Comparison of ENCODE assay signal across 19 cellular contexts in the genomic region with DNA sequence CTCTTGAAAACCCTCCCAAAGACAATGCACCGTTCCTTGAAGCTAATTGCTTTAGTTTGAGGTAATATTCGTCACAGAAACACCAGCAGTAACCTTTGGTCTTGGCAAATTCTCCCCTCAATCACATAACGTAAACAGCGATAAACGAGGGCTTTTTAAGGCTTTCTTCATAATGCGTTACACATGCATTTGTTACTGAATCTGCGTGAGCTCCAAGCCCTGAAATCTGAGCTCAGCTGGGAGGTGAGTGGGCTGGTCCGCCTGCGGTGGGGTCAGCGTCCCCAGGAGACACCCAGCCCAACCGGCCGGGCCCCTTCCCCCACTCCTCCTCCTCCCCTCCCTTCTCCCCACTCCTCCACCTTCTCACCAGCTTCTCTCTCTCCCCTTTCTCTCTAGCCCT.
"Had no signal": no experiment of that assay in that cellular context is flagged by ENCODE, and none has a peak within 500 bp of the region (broad histone marks: within the 10 kb centered on the region; RNA-seq: fewer than 3 reads in every experiment).

No MANE protein-coding gene starts in this region.

- H3K27ac ChIP-seq: colonic mucosa, gastrocnemius medialis, parathyroid adenoma, sigmoid colon, thyroid gland had no signal

- H3K9me3 ChIP-seq: colonic mucosa, gastrocnemius medialis, sigmoid colon, thyroid gland had no signal

- H3K9me3 Mint-ChIP-seq: activated naive CD8-positive, alpha-beta T cell treated with anti-CD3 and anti-CD28 coated beads for 36 hours; activated T-helper 1 cell treated with anti-CD3 and anti-CD28 coated beads, Interleukin-12 subunit alpha, Interleukin-12 subunit beta, Interleukin-2, Interleukin-4 antibody, amounts not matched to agents 30 ng/mL and 10 ng/mL and 1 ng/mL, durations not matched to agents 14 hours and 24 hours and 36 hours; WTC11 had no signal

- H3K4me1 ChIP-seq: colonic mucosa, gastrocnemius medialis, parathyroid adenoma, thyroid gland had no signal

- DNase-seq: activated CD4-positive, alpha-beta T cell treated with anti-CD3 and anti-CD28 coated beads for 36 hours; activated CD4-positive, alpha-beta T cell treated with anti-CD3 and anti-CD28 coated beads, Interleukin-2, amount 50 U/mL, for 48 hours; activated naive CD8-positive, alpha-beta T cell treated with anti-CD3 and anti-CD28 coated beads for 36 hours; activated T-cell treated with anti-CD3 and anti-CD28 coated beads for 4 hours; amygdala; caudate nucleus; colonic mucosa; gastrocnemius medialis; mesenchymal stem cell; naive thymus-derived CD4-positive, alpha-beta T cell; sigmoid colon; stimulated activated CD4-positive, alpha-beta T cell treated with anti-CD3 and anti-CD28 coated beads, Interleukin-4, amount 100 ng/mL, for 4 hours; T-helper 2 cell; thyroid gland had no signal

- H3K36me3 ChIP-seq: colonic mucosa, gastrocnemius medialis, sigmoid colon, thyroid gland had no signal

- H3K27ac Mint-ChIP-seq: activated CD4-positive, alpha-beta T cell treated with anti-CD3 and anti-CD28 coated beads for 36 hours; activated naive CD8-positive, alpha-beta T cell treated with anti-CD3 and anti-CD28 coated beads for 36 hours; activated T-helper 1 cell treated with anti-CD3 and anti-CD28 coated beads, Interleukin-12 subunit alpha, Interleukin-12 subunit beta, Interleukin-2, Interleukin-4 antibody, amounts not matched to agents 30 ng/mL and 10 ng/mL and 1 ng/mL, durations not matched to agents 14 hours and 24 hours and 36 hours; naive thymus-derived CD4-positive, alpha-beta T cell; stimulated activated memory B cell treated with anti-CD40 and anti-IgM and Interleukin-4, amounts not matched to agents 10 μg/mL and 1 μg/mL and 100 μg/mL, for 72 hours; WTC11 had no signal

- H3K4me3 Mint-ChIP-seq: activated CD4-positive, alpha-beta T cell treated with anti-CD3 and anti-CD28 coated beads for 36 hours; activated naive CD8-positive, alpha-beta T cell treated with anti-CD3 and anti-CD28 coated beads for 36 hours; activated T-helper 1 cell treated with anti-CD3 and anti-CD28 coated beads, Interleukin-12 subunit alpha, Interleukin-12 subunit beta, Interleukin-2, Interleukin-4 antibody, amounts not matched to agents 30 ng/mL and 10 ng/mL and 1 ng/mL, durations not matched to agents 14 hours and 24 hours and 36 hours; naive thymus-derived CD4-positive, alpha-beta T cell; stimulated activated memory B cell treated with anti-CD40 and anti-IgM and Interleukin-4, amounts not matched to agents 10 μg/mL and 1 μg/mL and 100 μg/mL, for 72 hours; WTC11 had no signal

- H3K4me1 Mint-ChIP-seq: activated CD4-positive, alpha-beta T cell treated with anti-CD3 and anti-CD28 coated beads for 36 hours; stimulated activated memory B cell treated with anti-CD40 and anti-IgM and Interleukin-4, amounts not matched to agents 10 μg/mL and 1 μg/mL and 100 μg/mL, for 72 hours had no signal

- H3K36me3 Mint-ChIP-seq: activated naive CD8-positive, alpha-beta T cell treated with anti-CD3 and anti-CD28 coated beads for 36 hours; brain; stimulated activated memory B cell treated with anti-CD40 and anti-IgM and Interleukin-4, amounts not matched to agents 10 μg/mL and 1 μg/mL and 100 μg/mL, for 72 hours; WTC11 had no signal

- H3K9ac ChIP-seq: parathyroid adenoma had no signal

- H3K4me3 ChIP-seq: colonic mucosa, gastrocnemius medialis, sigmoid colon, thyroid gland had no signal
